In the genomic region with DNA sequence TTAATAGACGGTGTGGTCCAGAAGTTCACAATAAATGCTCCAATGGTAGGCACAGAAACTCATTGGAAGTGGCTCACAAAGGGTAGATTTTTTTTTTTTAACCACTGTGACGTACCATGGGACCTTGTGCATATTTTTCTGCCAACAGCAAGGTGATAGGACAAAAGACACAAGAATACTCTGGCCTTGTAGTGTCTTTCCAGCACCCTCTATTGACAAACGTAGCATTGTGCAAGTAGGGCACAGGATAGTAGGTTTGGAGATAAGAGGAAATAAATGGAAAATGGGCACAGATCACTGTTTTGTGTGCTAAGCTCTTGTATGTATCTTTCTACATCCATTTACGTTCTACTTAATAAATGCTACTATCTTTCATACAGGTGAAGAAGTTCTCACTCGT, we compare ENCODE assay signal across 10 cellular contexts.
A peak's percentile ranks its signal among the peaks of the same experiment; 100 is the strongest.
DNase-seq lines count a peak whose midpoint lies in the region; ATAC-seq and TF ChIP-seq lines count a peak whose summit lies in the region.
"Had no signal": no experiment of that assay in that cellular context is flagged by ENCODE, and none has a peak within 500 bp of the region (broad histone marks: within the 10 kb centered on the region; RNA-seq: fewer than 3 reads in every experiment).

No MANE protein-coding gene starts in this region.

- no peaks in the 10 kb centered on the region for H3K9me3 ChIP-seq in adrenal gland (replicated peaks in 1 of 3)

- TF ChIP-seq CTCF in 22Rv1 (IDR thresholded peaks at IDR 0.05) (peak; percentile 67), adrenal gland (IDR thresholded peaks at IDR 0.05) (peak in 1 of 6 experiments; percentile 20)

- WGBS in adrenal gland, 4 donors = 45 to 52% (median 47%) methylated on average over 5 of the region's 5 CpGs

- peak; percentile 16 for DNase-seq in HuH-7 (ENCODE audit: low spot score)
- peak; percentile 38 for DNase-seq in SK-N-DZ (ENCODE audit: low spot score)
- DNase-seq in iPS-NIHi7 (ENCODE audit: extremely low spot score) = peak; percentile 12
- no peak for DNase-seq in nucleus accumbens (lab: John Stamatoyannopoulos, UW)
- DNase-seq in adrenal gland = no peak
- DNase-seq: CD4-positive, CD25-positive, alpha-beta regulatory T cell had no signal

- ATAC-seq in GM21447 (IDR thresholded peaks at IDR 0.05; ENCODE audit: unreplicated experiment) = no peak
- no peak for ATAC-seq in HG03139 (IDR thresholded peaks at IDR 0.05; ENCODE audit: unreplicated experiment)

- H3K27ac ChIP-seq in 22Rv1 (no peak overlapping the region), adrenal gland (no peak overlapping the region)
- H3K27ac ChIP-seq: KMS-11 had no signal

- H3K4me3 ChIP-seq in adrenal gland = no peak overlapping the region

- TF ChIP-seq POLR2A in adrenal gland (IDR thresholded peaks at IDR 0.05) = no peak

- intact Hi-C loops in adrenal gland (cut with DNase I) = no loop called here

- no peaks in the 10 kb centered on the region for H3K27me3 ChIP-seq in adrenal gland

- no peaks in the 10 kb centered on the region for H3K4me1 ChIP-seq in adrenal gland (replicated peaks in 1 of 2)

- no peaks in the 10 kb centered on the region for H3K36me3 ChIP-seq in adrenal gland (replicated peaks in 1 of 2)

Comparison
In these comparisons a context has a peak if more than half of its experiments do, and no peak if none do; other contexts are left out.
1. DNase-seq: peak in HuH-7 (single experiment), SK-N-DZ (single experiment) and iPS-NIHi7 (single experiment); none in nucleus accumbens (0 of 56) and adrenal gland (0 of 7).